1 cellular context compared by ENCODE assay signal in the genomic region with DNA sequence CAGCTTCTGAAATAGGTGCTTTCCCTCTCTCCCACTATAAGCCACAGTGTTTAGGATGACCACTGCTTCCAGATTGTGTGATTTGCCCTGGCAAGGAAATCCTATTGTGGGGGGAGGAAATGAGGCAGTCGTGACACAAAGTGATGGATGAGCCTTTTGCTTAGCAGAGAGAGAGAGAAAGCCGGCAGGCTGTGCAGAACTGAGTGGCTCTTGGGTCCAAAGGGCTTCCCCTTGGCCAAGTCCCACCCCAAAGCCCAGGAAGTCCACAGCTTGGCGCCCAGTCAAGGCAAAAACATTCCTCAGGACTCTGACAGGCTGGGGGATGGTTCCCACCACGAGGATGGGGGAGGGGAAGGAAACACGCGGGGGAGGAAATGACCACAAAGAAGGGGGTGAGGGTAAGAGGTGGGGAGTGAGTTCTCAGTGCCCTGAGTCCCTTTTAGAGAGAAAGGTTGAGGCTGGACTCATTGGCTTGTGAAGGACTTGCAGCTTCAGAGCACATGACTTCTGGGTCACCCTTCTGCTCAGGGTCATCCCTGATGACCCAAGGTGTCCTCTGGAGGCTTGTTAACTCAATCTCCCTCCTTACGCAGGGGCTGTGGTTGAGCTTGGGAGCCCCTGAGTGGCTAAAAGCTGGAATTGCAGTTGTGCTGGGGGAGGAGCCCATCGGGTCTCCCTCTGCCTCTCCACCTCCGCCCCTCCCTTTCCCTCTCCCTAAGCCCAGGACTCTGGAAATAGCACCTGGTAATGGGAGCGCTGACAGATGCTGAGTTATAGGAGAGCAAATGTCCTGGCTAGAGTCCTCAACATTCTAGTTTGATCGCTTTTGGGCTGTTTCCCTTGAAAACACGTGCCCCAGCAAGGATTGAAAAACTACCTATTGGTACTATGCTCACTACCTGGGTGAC.
A peak's percentile ranks its signal among the peaks of the same experiment; 100 is the strongest.
TF ChIP-seq lines count a peak whose summit lies in the region.

No MANE protein-coding gene starts in this region.

TF ChIP-seq in K562, 482 proteins besides CTCF, POLR2A, EP300 and RAD21 (continued from another document and continues in another):
- TF ChIP-seq, protein P1, sequence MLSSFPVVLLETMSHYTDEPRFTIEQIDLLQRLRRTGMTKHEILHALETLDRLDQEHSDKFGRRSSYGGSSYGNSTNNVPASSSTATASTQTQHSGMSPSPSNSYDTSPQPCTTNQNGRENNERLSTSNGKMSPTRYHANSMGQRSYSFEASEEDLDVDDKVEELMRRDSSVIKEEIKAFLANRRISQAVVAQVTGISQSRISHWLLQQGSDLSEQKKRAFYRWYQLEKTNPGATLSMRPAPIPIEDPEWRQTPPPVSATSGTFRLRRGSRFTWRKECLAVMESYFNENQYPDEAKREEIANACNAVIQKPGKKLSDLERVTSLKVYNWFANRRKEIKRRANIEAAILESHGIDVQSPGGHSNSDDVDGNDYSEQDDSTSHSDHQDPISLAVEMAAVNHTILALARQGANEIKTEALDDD (IDR thresholded peaks at IDR 0.05): peak; percentile 67; the same call in 1 of the 2 replicates
- TF ChIP-seq GATAD2B (IDR thresholded peaks at IDR 0.05; ENCODE audit: borderline replicate concordance) (peak; percentile 28; the same call in 1 of the 2 replicates), NKRF (IDR thresholded peaks at IDR 0.05; ENCODE audit: borderline replicate concordance) (peak; percentile 56; the same call in 1 of the 2 replicates), HEY1 (CRISPR knock-in tag; IDR thresholded peaks at IDR 0.05; ENCODE audit: borderline replicate concordance) (no peak), ATF1 (CRISPR knock-in tag; IDR thresholded peaks at IDR 0.05) (no peak), ATF1 (tag; IDR thresholded peaks at IDR 0.05) (peak; percentile 65), MTA1 (IDR thresholded peaks at IDR 0.05; ENCODE audit: borderline replicate concordance) (peak; percentile 62), NFATC3 (IDR thresholded peaks at IDR 0.05) (no peak), TRIM28 (IDR thresholded peaks at IDR 0.05) (0 out of 2 replicates have a peak, but pooled peaks have one; percentile 59), ZNF146 (CRISPR knock-in tag; IDR thresholded peaks at IDR 0.05; ENCODE audit: unreplicated experiment) (no peak), PHB2 (IDR thresholded peaks at IDR 0.05; ENCODE audit: low read depth) (peak; percentile 36; the same call in 1 of the 2 replicates), SMARCE1 (IDR thresholded peaks at IDR 0.05) (peak; percentile 87), ZNF699 (CRISPR knock-in tag; IDR thresholded peaks at IDR 0.05; ENCODE audit: insufficient replicate concordance) (no peak), PURB (CRISPR knock-in tag; IDR thresholded peaks at IDR 0.05; ENCODE audit: low read depth) (no peak), ZNF644 (tag; IDR thresholded peaks at IDR 0.05; ENCODE audit: low read depth) (peak; percentile 52; the same call in 1 of the 2 replicates), NEUROD1 (IDR thresholded peaks at IDR 0.05; ENCODE audit: borderline replicate concordance, low read depth, low read length, partially characterized antibody) (no peak), PHF21A (IDR thresholded peaks at IDR 0.05; ENCODE audit: borderline replicate concordance, low read depth) (no peak), XRCC4 (IDR thresholded peaks at IDR 0.05; ENCODE audit: extremely low read depth, insufficient read depth, insufficient read length) (no peak), ZNF134 (CRISPR knock-in tag; conservative IDR thresholded peaks at IDR 0.05) (no peak), NR2F6 (CRISPR knock-in tag; IDR thresholded peaks at IDR 0.05) (no peak), GABPA (tag; conservative IDR thresholded peaks at IDR 0.05; ENCODE audit: low read depth) (peak; percentile 36), ZNF717 (CRISPR knock-in tag; IDR thresholded peaks at IDR 0.05) (no peak), ELK3 (CRISPR knock-in tag; IDR thresholded peaks at IDR 0.05) (no peak), ZBTB17 (CRISPR knock-in tag; IDR thresholded peaks at IDR 0.05) (no peak), SP2 (IDR thresholded peaks at IDR 0.05; ENCODE audit: extremely low read depth, low read depth, low read length, poor library complexity, severe bottlenecking) (no peak), TCF7L2 (IDR thresholded peaks at IDR 0.05; ENCODE audit: low read depth, low read length) (no peak)
- TF ChIP-seq, protein P2, sequence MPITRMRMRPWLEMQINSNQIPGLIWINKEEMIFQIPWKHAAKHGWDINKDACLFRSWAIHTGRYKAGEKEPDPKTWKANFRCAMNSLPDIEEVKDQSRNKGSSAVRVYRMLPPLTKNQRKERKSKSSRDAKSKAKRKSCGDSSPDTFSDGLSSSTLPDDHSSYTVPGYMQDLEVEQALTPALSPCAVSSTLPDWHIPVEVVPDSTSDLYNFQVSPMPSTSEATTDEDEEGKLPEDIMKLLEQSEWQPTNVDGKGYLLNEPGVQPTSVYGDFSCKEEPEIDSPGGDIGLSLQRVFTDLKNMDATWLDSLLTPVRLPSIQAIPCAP (CRISPR knock-in tag; IDR thresholded peaks at IDR 0.05; ENCODE audit: borderline replicate concordance): no peak
- TF ChIP-seq, protein P3, sequence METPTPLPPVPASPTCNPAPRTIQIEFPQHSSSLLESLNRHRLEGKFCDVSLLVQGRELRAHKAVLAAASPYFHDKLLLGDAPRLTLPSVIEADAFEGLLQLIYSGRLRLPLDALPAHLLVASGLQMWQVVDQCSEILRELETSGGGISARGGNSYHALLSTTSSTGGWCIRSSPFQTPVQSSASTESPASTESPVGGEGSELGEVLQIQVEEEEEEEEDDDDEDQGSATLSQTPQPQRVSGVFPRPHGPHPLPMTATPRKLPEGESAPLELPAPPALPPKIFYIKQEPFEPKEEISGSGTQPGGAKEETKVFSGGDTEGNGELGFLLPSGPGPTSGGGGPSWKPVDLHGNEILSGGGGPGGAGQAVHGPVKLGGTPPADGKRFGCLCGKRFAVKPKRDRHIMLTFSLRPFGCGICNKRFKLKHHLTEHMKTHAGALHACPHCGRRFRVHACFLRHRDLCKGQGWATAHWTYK (CRISPR knock-in tag; IDR thresholded peaks at IDR 0.05): peak; percentile 50; the same call in 1 of the 2 replicates
- TF ChIP-seq, protein P4, sequence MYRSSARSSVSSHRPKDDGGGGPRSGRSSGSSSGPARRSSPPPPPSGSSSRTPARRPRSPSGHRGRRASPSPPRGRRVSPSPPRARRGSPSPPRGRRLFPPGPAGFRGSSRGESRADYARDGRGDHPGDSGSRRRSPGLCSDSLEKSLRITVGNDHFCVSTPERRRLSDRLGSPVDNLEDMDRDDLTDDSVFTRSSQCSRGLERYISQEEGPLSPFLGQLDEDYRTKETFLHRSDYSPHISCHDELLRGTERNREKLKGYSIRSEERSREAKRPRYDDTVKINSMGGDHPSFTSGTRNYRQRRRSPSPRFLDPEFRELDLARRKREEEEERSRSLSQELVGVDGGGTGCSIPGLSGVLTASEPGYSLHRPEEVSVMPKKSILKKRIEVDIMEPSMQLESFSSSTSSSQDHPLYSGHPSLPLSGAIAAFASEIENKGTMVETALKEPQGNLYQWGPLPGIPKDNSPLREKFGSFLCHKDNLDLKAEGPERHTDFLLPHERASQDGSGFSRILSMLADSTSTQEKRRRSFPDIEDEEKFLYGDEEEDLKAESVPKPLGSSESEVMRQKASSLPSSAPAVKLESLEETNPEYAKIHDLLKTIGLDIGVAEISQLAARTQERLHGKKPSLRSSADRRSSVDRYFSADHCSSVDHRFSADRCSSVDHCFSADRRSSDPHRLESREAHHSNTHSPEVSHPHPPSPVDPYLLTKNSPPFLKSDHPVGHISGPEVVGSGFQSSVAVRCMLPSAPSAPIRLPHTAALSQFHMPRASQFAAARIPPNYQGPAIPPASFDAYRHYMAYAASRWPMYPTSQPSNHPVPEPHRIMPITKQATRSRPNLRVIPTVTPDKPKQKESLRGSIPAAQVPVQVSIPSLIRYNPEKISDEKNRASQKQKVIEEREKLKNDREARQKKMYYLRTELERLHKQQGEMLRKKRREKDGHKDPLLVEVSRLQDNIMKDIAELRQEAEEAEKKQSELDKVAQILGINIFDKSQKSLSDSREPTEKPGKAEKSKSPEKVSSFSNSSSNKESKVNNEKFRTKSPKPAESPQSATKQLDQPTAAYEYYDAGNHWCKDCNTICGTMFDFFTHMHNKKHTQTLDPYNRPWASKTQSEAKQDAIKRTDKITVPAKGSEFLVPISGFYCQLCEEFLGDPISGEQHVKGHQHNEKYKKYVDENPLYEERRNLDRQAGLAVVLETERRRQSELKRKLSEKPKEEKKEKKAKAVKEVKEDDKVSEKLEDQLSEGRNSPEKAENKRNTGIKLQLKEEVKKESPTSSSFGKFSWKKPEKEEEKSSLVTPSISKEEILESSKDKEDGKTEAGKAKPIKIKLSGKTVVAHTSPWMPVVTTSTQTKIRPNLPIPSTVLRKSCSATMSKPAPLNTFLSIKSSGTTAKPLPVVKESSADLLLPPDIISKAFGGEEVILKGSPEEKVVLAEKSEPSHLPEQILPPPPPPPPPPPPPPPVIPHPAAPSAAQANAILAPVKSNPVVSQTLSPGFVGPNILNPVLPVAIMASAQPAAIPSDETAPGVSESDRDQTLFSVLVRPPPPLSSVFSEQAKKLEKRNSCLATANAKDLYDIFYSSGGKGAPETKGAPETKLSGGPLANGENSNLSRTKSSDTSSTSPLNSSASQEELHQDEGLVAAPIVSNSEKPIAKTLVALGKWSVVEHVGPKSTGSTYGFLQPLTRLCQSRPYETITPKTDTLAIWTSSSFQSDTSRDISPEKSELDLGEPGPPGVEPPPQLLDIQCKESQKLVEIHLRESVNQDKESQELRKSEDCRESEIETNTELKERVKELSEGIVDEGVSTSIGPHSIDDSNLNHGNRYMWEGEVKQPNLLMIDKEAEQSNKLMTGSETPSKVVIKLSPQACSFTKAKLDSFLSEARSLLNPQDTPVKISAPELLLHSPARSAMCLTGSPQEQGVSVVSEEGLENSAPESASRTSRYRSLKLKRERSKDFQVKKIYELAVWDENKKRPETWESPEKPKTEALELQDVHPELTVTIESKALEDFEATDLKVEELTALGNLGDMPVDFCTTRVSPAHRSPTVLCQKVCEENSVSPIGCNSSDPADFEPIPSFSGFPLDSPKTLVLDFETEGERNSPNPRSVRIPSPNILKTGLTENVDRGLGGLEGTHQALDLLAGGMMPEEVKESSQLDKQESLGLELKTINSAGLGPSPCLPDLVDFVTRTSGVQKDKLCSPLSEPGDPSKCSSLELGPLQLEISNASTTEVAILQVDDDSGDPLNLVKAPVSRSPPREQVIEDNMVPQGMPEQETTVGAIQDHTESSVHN (IDR thresholded peaks at IDR 0.05; ENCODE audit: borderline replicate concordance in 1 of 2, low read depth in 1 of 2): peak in 1 of 2 experiments; percentile 57; a peak in 1 of 4 replicates
- TF ChIP-seq, protein P5, sequence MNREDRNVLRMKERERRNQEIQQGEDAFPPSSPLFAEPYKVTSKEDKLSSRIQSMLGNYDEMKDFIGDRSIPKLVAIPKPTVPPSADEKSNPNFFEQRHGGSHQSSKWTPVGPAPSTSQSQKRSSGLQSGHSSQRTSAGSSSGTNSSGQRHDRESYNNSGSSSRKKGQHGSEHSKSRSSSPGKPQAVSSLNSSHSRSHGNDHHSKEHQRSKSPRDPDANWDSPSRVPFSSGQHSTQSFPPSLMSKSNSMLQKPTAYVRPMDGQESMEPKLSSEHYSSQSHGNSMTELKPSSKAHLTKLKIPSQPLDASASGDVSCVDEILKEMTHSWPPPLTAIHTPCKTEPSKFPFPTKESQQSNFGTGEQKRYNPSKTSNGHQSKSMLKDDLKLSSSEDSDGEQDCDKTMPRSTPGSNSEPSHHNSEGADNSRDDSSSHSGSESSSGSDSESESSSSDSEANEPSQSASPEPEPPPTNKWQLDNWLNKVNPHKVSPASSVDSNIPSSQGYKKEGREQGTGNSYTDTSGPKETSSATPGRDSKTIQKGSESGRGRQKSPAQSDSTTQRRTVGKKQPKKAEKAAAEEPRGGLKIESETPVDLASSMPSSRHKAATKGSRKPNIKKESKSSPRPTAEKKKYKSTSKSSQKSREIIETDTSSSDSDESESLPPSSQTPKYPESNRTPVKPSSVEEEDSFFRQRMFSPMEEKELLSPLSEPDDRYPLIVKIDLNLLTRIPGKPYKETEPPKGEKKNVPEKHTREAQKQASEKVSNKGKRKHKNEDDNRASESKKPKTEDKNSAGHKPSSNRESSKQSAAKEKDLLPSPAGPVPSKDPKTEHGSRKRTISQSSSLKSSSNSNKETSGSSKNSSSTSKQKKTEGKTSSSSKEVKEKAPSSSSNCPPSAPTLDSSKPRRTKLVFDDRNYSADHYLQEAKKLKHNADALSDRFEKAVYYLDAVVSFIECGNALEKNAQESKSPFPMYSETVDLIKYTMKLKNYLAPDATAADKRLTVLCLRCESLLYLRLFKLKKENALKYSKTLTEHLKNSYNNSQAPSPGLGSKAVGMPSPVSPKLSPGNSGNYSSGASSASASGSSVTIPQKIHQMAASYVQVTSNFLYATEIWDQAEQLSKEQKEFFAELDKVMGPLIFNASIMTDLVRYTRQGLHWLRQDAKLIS (CRISPR knock-in tag; IDR thresholded peaks at IDR 0.05): no peak
- TF ChIP-seq, protein P6, sequence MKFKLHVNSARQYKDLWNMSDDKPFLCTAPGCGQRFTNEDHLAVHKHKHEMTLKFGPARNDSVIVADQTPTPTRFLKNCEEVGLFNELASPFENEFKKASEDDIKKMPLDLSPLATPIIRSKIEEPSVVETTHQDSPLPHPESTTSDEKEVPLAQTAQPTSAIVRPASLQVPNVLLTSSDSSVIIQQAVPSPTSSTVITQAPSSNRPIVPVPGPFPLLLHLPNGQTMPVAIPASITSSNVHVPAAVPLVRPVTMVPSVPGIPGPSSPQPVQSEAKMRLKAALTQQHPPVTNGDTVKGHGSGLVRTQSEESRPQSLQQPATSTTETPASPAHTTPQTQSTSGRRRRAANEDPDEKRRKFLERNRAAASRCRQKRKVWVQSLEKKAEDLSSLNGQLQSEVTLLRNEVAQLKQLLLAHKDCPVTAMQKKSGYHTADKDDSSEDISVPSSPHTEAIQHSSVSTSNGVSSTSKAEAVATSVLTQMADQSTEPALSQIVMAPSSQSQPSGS (CRISPR knock-in tag; IDR thresholded peaks at IDR 0.05): no peak
